1 cellular context compared by ENCODE assay signal in genomic region chr10:89440262-89440661, GRCh38.
A peak's percentile ranks its signal among the peaks of the same experiment; 100 is the strongest.
TF ChIP-seq lines count a peak whose summit lies in the region.

No MANE protein-coding gene starts in this region.

TF ChIP-seq in Ishikawa, 13 proteins besides CTCF, POLR2A, EP300 and RAD21 (continued from another document):
- no peak for TF ChIP-seq YY1 (IDR thresholded peaks at IDR 0.05; ENCODE audit: low read depth)
- TF ChIP-seq TAF1 (IDR thresholded peaks at IDR 0.05; ENCODE audit: low read depth) = no peak
- peak; percentile 64 for TF ChIP-seq NFIC (IDR thresholded peaks at IDR 0.05)
